21 cellular contexts compared by ENCODE assay signal in the genomic region with DNA sequence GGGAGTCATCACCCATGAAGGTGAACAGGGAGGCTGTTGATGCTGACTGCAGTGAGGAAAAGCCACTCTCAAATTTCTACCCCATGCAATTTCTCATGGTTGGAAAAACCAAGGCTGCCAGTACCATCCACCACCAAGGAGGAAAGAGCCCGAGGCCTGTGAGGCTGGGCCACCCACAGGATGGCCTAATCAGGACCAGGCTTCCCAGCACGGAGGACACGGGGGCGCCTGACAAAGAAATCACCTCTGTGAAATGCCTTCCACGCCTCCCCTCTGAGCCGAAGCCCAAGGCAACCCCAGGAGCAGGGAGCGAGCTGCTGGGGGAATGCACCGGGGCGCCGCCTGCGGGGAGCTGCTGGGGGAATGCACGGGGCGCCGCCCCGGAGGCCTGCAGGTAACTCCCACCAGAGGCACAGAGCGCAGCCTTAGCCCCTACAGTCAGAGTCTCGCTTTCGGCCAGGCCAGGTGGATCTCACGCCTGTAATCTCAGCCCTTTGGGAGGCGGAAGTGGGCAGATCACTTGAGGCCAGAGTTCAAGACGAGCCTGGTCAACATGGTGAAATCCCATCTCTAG. TPM values are rescaled to one million over a fixed set of nuclear protein-coding genes. Genes with fewer than 3 reads are reported as not detected.
"Had no signal": no experiment of that assay in that cellular context is flagged by ENCODE, and none has a peak within 500 bp of the region (broad histone marks: within the 10 kb centered on the region; RNA-seq: fewer than 3 reads in every experiment).

No MANE protein-coding gene starts in this region.

- ATAC-seq: activated CD4-positive, alpha-beta T cell treated with anti-CD3 and anti-CD28 coated beads for 36 hours; activated CD8-positive, alpha-beta T cell treated with anti-CD3 and anti-CD28 coated beads for 36 hours; T-helper 17 cell had no signal

- H3K4me3 ChIP-seq: adrenal gland, Peyer's patch had no signal

- DNase-seq: activated CD4-positive, alpha-beta T cell treated with anti-CD3 and anti-CD28 coated beads for 36 hours; activated CD4-positive, alpha-beta T cell treated with anti-CD3 and anti-CD28 coated beads, Interleukin-2, amount 50 U/mL, for 1 hour; activated CD8-positive, alpha-beta memory T cell treated with anti-CD3 and anti-CD28 coated beads, Interleukin-2, amount 50 U/mL, for 4 hours; activated CD8-positive, alpha-beta T cell treated with anti-CD3 and anti-CD28 coated beads for 36 hours; activated naive CD4-positive, alpha-beta T cell treated with anti-CD3 and anti-CD28 coated beads, Interleukin-2, amount 50 U/mL, for 16 hours; activated naive CD8-positive, alpha-beta T cell treated with anti-CD3 and anti-CD28 coated beads, Interleukin-2, amount 10 ng/mL, durations not matched to agents 7 days and 5 days; adrenal gland; caudate nucleus; Karpas-422; MM.1S; NCI-H1105; NCI-H1436; NCI-H1694 treated with DMSO at 0.1 percent for 48 hours; NCI-H2029 treated with DMSO at 0.1 percent for 48 hours; NCI-H510A treated with DMSO at 0.1 percent for 48 hours; NCI-H69; SHP77; T-helper 17 cell; T-helper 9 cell had no signal

- H3K9me3 ChIP-seq: Peyer's patch had no signal

- H3K27me3 ChIP-seq: adrenal gland, Peyer's patch had no signal

- H3K36me3 ChIP-seq: adrenal gland, Peyer's patch had no signal

- H3K27ac ChIP-seq: adrenal gland, Peyer's patch, RWPE1 had no signal

- H3K4me1 ChIP-seq: adrenal gland, Peyer's patch had no signal

RNA-seq across cellular contexts. Expression of a gene that starts 26.9 kb away (rescaled TPM):
- total RNA-seq: activated CD4-positive, alpha-beta T cell treated with anti-CD3 and anti-CD28 coated beads for 36 hours; activated CD8-positive, alpha-beta T cell treated with anti-CD3 and anti-CD28 coated beads for 36 hours; activated naive CD8-positive, alpha-beta T cell treated with anti-CD3 and anti-CD28 coated beads, Interleukin-2, amount 10 ng/mL, durations not matched to agents 7 days and 5 days; T-helper 17 cell had no signal
